ENCODE assay signal across 16 cellular contexts in the genomic region with DNA sequence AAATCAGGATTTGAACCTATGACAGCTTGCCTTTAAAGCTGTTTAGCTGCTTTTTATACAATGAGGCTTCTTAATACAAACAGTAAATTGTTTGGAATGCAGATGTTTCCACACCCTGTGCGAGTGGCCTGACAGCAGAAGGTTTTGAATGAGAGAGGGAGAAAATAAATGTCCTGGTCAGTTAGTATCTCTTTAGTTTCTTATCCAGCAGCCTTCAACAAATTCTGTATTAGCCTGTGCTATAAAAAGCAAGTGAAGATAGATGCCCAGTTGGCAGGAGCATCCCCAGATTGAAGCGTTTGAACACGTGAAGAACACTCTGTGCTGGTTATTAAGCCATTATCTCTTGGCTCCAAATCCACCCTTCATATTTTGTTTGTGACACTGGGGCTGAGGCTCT.
DNase-seq lines count a peak whose midpoint lies in the region; ATAC-seq and TF ChIP-seq lines count a peak whose summit lies in the region.
"Had no signal": no experiment of that assay in that cellular context is flagged by ENCODE, and none has a peak within 500 bp of the region (broad histone marks: within the 10 kb centered on the region; RNA-seq: fewer than 3 reads in every experiment).

No MANE protein-coding gene starts in this region.

- H3K9ac ChIP-seq in smooth muscle cell (ENCODE audit: low read depth), result no peak overlapping the region
- H3K9ac ChIP-seq: KMS-11 had no signal

- CTCF ChIA-PET in RWPE1 (lab: Yijun Ruan, JAX), result no interaction called here

- peak; percentile 60 to 93 (median 86) for ATAC-seq in heart right ventricle
- no peak for ATAC-seq in GM19467 (IDR thresholded peaks at IDR 0.05; ENCODE audit: unreplicated experiment)
- ATAC-seq: natural killer cell; stimulated activated naive B cell treated with anti-CD40 and anti-IgM and Interleukin-4, amounts not matched to agents 10 μg/mL and 1 μg/mL and 100 μg/mL, for 72 hours had no signal

- H3K4me1 ChIP-seq in heart right ventricle (peaks cover 8 to 100% (median 67%) of the 10 kb centered on the region in 9 donors), smooth muscle cell (ENCODE audit: low read depth) (peaks cover 42% of the 10 kb centered on the region)

- H3K4me3 ChIP-seq in cardiac fibroblast (replicated peaks in 1 of 2; ENCODE audit: low read depth in 2 of 2, low read length in 2 of 2), result no peak overlapping the region
- H3K4me3 ChIP-seq in heart right ventricle, result no peak overlapping the region
- no peak overlapping the region for H3K4me3 ChIP-seq in smooth muscle cell
- H3K4me3 ChIP-seq: SK-N-MC had no signal

- H3K36me3 ChIP-seq in heart right ventricle (no peaks in the 10 kb centered on the region), smooth muscle cell (ENCODE audit: low read depth) (no peaks in the 10 kb centered on the region)

- TF ChIP-seq CTCF in cardiac fibroblast (IDR thresholded peaks at IDR 0.05; ENCODE audit: low read depth, low read length) (no peak), heart right ventricle (IDR thresholded peaks at IDR 0.05) (no peak), smooth muscle cell (IDR thresholded peaks at IDR 0.05; ENCODE audit: borderline replicate concordance, insufficient read depth, poor library complexity, severe bottlenecking) (no peak), RWPE1 (conservative IDR thresholded peaks at IDR 0.05; ENCODE audit: low read depth) (no peak)

- H3K27ac ChIP-seq in heart right ventricle (peak overlapping the region; percentile 37 to 86 (median 80)), smooth muscle cell (ENCODE audit: low read depth) (peak overlapping the region; percentile 7), RWPE1 (no peak overlapping the region)
- H3K27ac ChIP-seq: KMS-11, SK-N-MC had no signal

- POLR2A ChIA-PET in RWPE1 (lab: Yijun Ruan, JAX; ENCODE audit: low non-redundant PET), result no interaction called here

- peak overlapping the region; percentile 1 for H3K4me2 ChIP-seq in smooth muscle cell
- H3K4me2 ChIP-seq: KMS-11 had no signal

- 36 to 40% methylated on average over 3 of the region's 3 CpGs for WGBS in heart right ventricle, 2 donors
- WGBS in smooth muscle cell (ENCODE audit: low lambda C conversion rate), result 27% methylated on average over 3 of the region's 3 CpGs

- peak; percentile 0 for DNase-seq in NCI-H1092 (lab: John Stamatoyannopoulos, UW)
- peak; percentile 59 to 75 for DNase-seq in cardiac fibroblast (ENCODE audit: low read depth in 2 of 2)
- DNase-seq in heart right ventricle, result peak in 1 of 2 donors; percentile 61
- DNase-seq in smooth muscle cell (lab: John Stamatoyannopoulos, UW; ENCODE audit: unreplicated experiment), result no peak
- DNase-seq in SKM-1 (lab: John Stamatoyannopoulos, UW; ENCODE audit: unreplicated experiment), result no peak
- DNase-seq in HUDEP-2 (lab: John Stamatoyannopoulos, UW; ENCODE audit: unreplicated experiment in 76 of 76), result no peak
- no peak for DNase-seq in RWPE1 (ENCODE audit: low spot score)
- DNase-seq: activated CD4-positive, CD25-positive, alpha-beta regulatory T cell; activated naive CD8-positive, alpha-beta T cell treated with anti-CD3 and anti-CD28 coated beads, Interleukin-2, amount 10 ng/mL, durations not matched to agents 7 days and 5 days; EL; natural killer cell; NCI-H2081; stimulated activated naive B cell treated with anti-CD40 and anti-IgM and Interleukin-4, amounts not matched to agents 10 μg/mL and 1 μg/mL and 100 μg/mL, for 72 hours had no signal

- no peaks in the 10 kb centered on the region for H3K27me3 ChIP-seq in heart right ventricle
- no peaks in the 10 kb centered on the region for H3K27me3 ChIP-seq in smooth muscle cell (ENCODE audit: low read depth)

- intact Hi-C loops in heart right ventricle (cut with DNase I), result loop anchor here in 4 of 10 donors (2.0 to 10.0 kb wide), 5 partner anchors 69 to 116 kb away; a partner anchor contains a TSS

- H3K9me3 ChIP-seq in heart right ventricle, result no peaks in the 10 kb centered on the region
- no peaks in the 10 kb centered on the region for H3K9me3 ChIP-seq in smooth muscle cell (replicated peaks; ENCODE audit: low read depth)

- no peak overlapping the region for H2AFZ ChIP-seq in smooth muscle cell (ENCODE audit: low read depth)

- H3K79me2 ChIP-seq in smooth muscle cell (ENCODE audit: low read depth), result peaks cover 33% of the 10 kb centered on the region

- peaks cover 19% of the 10 kb centered on the region for H3F3A ChIP-seq in smooth muscle cell (ENCODE audit: low read depth)

- no peaks in the 10 kb centered on the region for H4K20me1 ChIP-seq in smooth muscle cell (ENCODE audit: low read depth)

Comparison
In these comparisons a context has a peak if more than half of its experiments do, and no peak if none do; other contexts are left out.
1. DNase-seq: peak in NCI-H1092 (single experiment) and cardiac fibroblast (2 of 2); none in smooth muscle cell (single experiment), SKM-1 (single experiment), HUDEP-2 (0 of 76) and RWPE1 (single experiment).